27 cellular contexts compared by ENCODE assay signal in genomic region chr10:73219384-73219783, GRCh38.
"Had no signal": no experiment of that assay in that cellular context is flagged by ENCODE, and none has a peak within 500 bp of the region (broad histone marks: within the 10 kb centered on the region; RNA-seq: fewer than 3 reads in every experiment).

No MANE protein-coding gene starts in this region.

- H3K4me1 Mint-ChIP-seq: nephron; neural progenitor cell; stimulated activated effector memory CD8-positive, alpha-beta T cell treated with anti-CD3 and anti-CD28 coated beads, Interleukin-12 subunit alpha, Interleukin-12 subunit beta, amount 100 ng/mL, for 72 hours had no signal

- H2AFZ ChIP-seq: neural progenitor cell, parathyroid adenoma had no signal

- DNase-seq: occipital lobe; ovary; posterior cingulate gyrus; psoas muscle; right cardiac atrium; right lobe of liver; sigmoid colon; stimulated activated CD4-positive, alpha-beta T cell treated with anti-CD3 and anti-CD28 coated beads, Interleukin-15, amount 100 ng/mL, for 24 hours; stimulated activated CD4-positive, alpha-beta T cell treated with anti-CD3 and anti-CD28 coated beads, Interleukin-2, amount 100 ng/mL, for 24 hours; stimulated activated CD4-positive, alpha-beta T cell treated with anti-CD3 and anti-CD28 coated beads, Interleukin-2, amount 100 ng/mL, for 48 hours; stimulated activated CD4-positive, alpha-beta T cell treated with anti-CD3 and anti-CD28 coated beads, Interleukin-4, amount 100 ng/mL, for 24 hours; stimulated activated naive B cell treated with anti-CD40 and anti-IgM and Interleukin-4, amounts not matched to agents 10 μg/mL and 1 μg/mL and 100 μg/mL, for 72 hours; stimulated activated naive CD4-positive, alpha-beta T cell treated with Interleukin-2 at 50 U/mL for 16 hours; stomach; thyroid gland; upper lobe of left lung had no signal

- H3K27ac ChIP-seq: neural progenitor cell, ovary, parathyroid adenoma, psoas muscle, sigmoid colon, stomach, thoracic aorta, thyroid gland, tibial nerve, upper lobe of left lung, vagina had no signal

- H3K79me2 ChIP-seq: parathyroid adenoma had no signal

- H3K4me1 ChIP-seq: neural progenitor cell, parathyroid adenoma, psoas muscle, sigmoid colon, stomach, thyroid gland, upper lobe of left lung, vagina had no signal

- H3K27ac Mint-ChIP-seq: nephron; neural progenitor cell; stimulated activated effector memory CD8-positive, alpha-beta T cell treated with anti-CD3 and anti-CD28 coated beads, Interleukin-12 subunit alpha, Interleukin-12 subunit beta, amount 100 ng/mL, for 72 hours; stimulated activated naive B cell treated with anti-CD40 and anti-IgM and Interleukin-4, amounts not matched to agents 10 μg/mL and 1 μg/mL and 100 μg/mL, for 72 hours; stimulated activated naive CD8-positive, alpha-beta T cell treated with anti-CD3 and anti-CD28 coated beads, Interleukin-15, Interleukin-2, amounts not matched to agents 100 ng/mL and 50 ng/mL, for 24 hours had no signal

- H3K9me3 Mint-ChIP-seq: nephron; neural progenitor cell; stimulated activated effector memory CD8-positive, alpha-beta T cell treated with anti-CD3 and anti-CD28 coated beads, Interleukin-12 subunit alpha, Interleukin-12 subunit beta, amount 100 ng/mL, for 72 hours; stimulated activated naive CD8-positive, alpha-beta T cell treated with anti-CD3 and anti-CD28 coated beads, Interleukin-15, Interleukin-2, amounts not matched to agents 100 ng/mL and 50 ng/mL, for 24 hours had no signal

- H3K27me3 ChIP-seq: neural progenitor cell, ovary, right lobe of liver, sigmoid colon, stomach, thyroid gland, tibial nerve, upper lobe of left lung, vagina had no signal

- H3K27me3 Mint-ChIP-seq: progenitor cell of endocrine pancreas; stimulated activated naive B cell treated with anti-CD40 and anti-IgM and Interleukin-4, amounts not matched to agents 10 μg/mL and 1 μg/mL and 100 μg/mL, for 72 hours; stimulated activated naive CD8-positive, alpha-beta T cell treated with anti-CD3 and anti-CD28 coated beads, Interleukin-15, Interleukin-2, amounts not matched to agents 100 ng/mL and 50 ng/mL, for 24 hours had no signal

- H3K36me3 ChIP-seq: ovary, right lobe of liver had no signal

- ATAC-seq: psoas muscle; right cardiac atrium; stimulated activated effector memory CD8-positive, alpha-beta T cell treated with anti-CD3 and anti-CD28 coated beads, Interleukin-12 subunit alpha, Interleukin-12 subunit beta, amount 100 ng/mL, for 72 hours; stimulated activated naive B cell treated with anti-CD40 and anti-IgM and Interleukin-4, amounts not matched to agents 10 μg/mL and 1 μg/mL and 100 μg/mL, for 72 hours had no signal

- H3K4me3 Mint-ChIP-seq: nephron; neural progenitor cell; stimulated activated effector memory CD8-positive, alpha-beta T cell treated with anti-CD3 and anti-CD28 coated beads, Interleukin-12 subunit alpha, Interleukin-12 subunit beta, amount 100 ng/mL, for 72 hours; stimulated activated naive B cell treated with anti-CD40 and anti-IgM and Interleukin-4, amounts not matched to agents 10 μg/mL and 1 μg/mL and 100 μg/mL, for 72 hours; stimulated activated naive CD8-positive, alpha-beta T cell treated with anti-CD3 and anti-CD28 coated beads, Interleukin-15, Interleukin-2, amounts not matched to agents 100 ng/mL and 50 ng/mL, for 24 hours had no signal

- H3K4me2 ChIP-seq: neural progenitor cell had no signal

- H3K4me3 ChIP-seq: neural progenitor cell, ovary, psoas muscle, right lobe of liver, sigmoid colon, stomach, thoracic aorta, thyroid gland, tibial nerve, upper lobe of left lung, vagina had no signal

- H3K9ac ChIP-seq: neural progenitor cell, parathyroid adenoma had no signal

- FAIRE-seq: small intestine, urothelium cell line had no signal

- H3K9me3 ChIP-seq: ovary, psoas muscle, right lobe of liver, sigmoid colon, stomach, thoracic aorta, thyroid gland, tibial nerve, upper lobe of left lung, vagina had no signal
